Comparison of ENCODE assay signal across 16 cellular contexts in the genomic region with DNA sequence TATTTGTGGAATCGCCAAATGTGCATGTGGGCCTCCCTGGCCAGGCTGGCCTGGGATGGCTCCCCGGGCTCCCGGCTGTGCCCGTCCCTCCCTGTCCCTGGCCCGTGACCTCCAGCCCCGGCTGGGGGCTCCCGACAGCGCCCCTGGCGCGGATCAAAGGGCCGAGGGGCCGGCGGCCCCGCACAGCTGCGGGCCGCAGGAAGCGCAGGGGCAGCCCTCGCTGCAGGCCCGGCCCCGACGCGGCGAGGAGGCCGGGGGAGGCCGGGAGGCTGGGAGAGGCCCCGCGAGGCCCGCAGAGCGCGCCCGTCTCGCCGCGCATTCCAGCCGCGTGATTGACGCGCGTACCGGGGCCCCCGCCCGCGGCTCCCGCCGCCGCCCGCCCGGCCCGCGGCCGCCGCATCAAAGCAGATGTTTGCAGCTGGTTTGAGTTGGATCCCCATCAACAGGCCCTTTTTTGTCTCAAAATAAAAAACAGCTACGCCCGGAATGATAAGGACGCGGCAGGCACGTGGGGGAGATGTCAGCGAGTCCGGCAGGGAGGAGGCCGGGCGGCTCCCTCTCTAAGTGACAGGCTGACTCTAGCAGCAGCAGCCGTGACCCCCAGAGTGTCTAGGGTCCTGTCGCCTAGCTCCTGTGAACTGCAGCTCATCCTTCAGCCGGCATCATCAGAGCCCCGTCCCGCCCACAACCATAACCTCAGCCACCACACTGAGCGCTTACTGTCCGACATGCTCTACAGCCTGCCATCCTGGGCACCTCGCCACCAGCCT.
DNase-seq lines count a peak whose midpoint lies in the region; ATAC-seq and TF ChIP-seq lines count a peak whose summit lies in the region.
"Had no signal": no experiment of that assay in that cellular context is flagged by ENCODE, and none has a peak within 500 bp of the region (broad histone marks: within the 10 kb centered on the region; RNA-seq: fewer than 3 reads in every experiment).

No MANE protein-coding gene starts in this region.

- H3K4me1 ChIP-seq in right atrium auricular region, result peaks cover 0 to 6% of the 10 kb centered on the region in 2 donors
- H3K4me1 ChIP-seq in upper lobe of right lung, result no peaks in the 10 kb centered on the region

- DNase-seq in Right ventricle myocardium superior (no peak), right atrium auricular region (ENCODE audit: low spot score) (no peak), ecto neural progenitor cell (ENCODE audit: low spot score) (peak; percentile 70), left kidney (ENCODE audit: low read depth, low spot score) (peak; percentile 80), upper lobe of right lung (no peak), SHP77 treated with DMSO at 0.1 percent for 48 hours (lab: John Stamatoyannopoulos, UW) (no peak), NCI-H1105 treated with DMSO at 0.1 percent for 48 hours (lab: John Stamatoyannopoulos, UW) (no peak)
- DNase-seq in stimulated activated effector memory CD8-positive, alpha-beta T cell treated with anti-CD3 and anti-CD28 coated beads, Interleukin-12 subunit alpha, Interleukin-12 subunit beta, amount 100 ng/mL, for 72 hours (ENCODE audit: low spot score in 2 of 2), result no peak
- DNase-seq: activated CD4-positive, alpha-beta T cell treated with anti-CD3 and anti-CD28 coated beads, Interleukin-2, amount 50 U/mL, for 1 hour; brain microvascular endothelial cell; DMS79 treated with DMSO at 0.1 percent for 48 hours; GOT3; NCI-H526; T1000 had no signal

- no peak overlapping the region for H3K4me3 Mint-ChIP-seq in stimulated activated effector memory CD8-positive, alpha-beta T cell treated with anti-CD3 and anti-CD28 coated beads, Interleukin-12 subunit alpha, Interleukin-12 subunit beta, amount 100 ng/mL, for 72 hours

- no peaks in the 10 kb centered on the region for H3K36me3 ChIP-seq in right atrium auricular region
- no peaks in the 10 kb centered on the region for H3K36me3 ChIP-seq in upper lobe of right lung
- H3K36me3 ChIP-seq: brain microvascular endothelial cell had no signal

- no peaks in the 10 kb centered on the region for H3K36me3 Mint-ChIP-seq in stimulated activated effector memory CD8-positive, alpha-beta T cell treated with anti-CD3 and anti-CD28 coated beads, Interleukin-12 subunit alpha, Interleukin-12 subunit beta, amount 100 ng/mL, for 72 hours

- H3K9me3 ChIP-seq in right atrium auricular region (no peaks in the 10 kb centered on the region), upper lobe of right lung (no peaks in the 10 kb centered on the region)

- H3K4me1 Mint-ChIP-seq in stimulated activated effector memory CD8-positive, alpha-beta T cell treated with anti-CD3 and anti-CD28 coated beads, Interleukin-12 subunit alpha, Interleukin-12 subunit beta, amount 100 ng/mL, for 72 hours, result peaks cover 20% of the 10 kb centered on the region

- H3K4me3 ChIP-seq in right atrium auricular region (peak overlapping the region in 1 of 2 donors; percentile 37), upper lobe of right lung (no peak overlapping the region)
- H3K4me3 ChIP-seq: lung had no signal

- intact Hi-C loops in Right ventricle myocardium superior (cut with DNase I), result no loop called here
- intact Hi-C loops in upper lobe of right lung (cut with DNase I), result no loop called here

- H3K27ac ChIP-seq in right atrium auricular region (no peak overlapping the region), upper lobe of right lung (no peak overlapping the region)
- H3K27ac ChIP-seq: brain microvascular endothelial cell had no signal

- ATAC-seq in Right ventricle myocardium superior (ENCODE audit: poor library complexity) (peak; percentile 53), upper lobe of right lung (peak; percentile 34)
- no peak for ATAC-seq in stimulated activated effector memory CD8-positive, alpha-beta T cell treated with anti-CD3 and anti-CD28 coated beads, Interleukin-12 subunit alpha, Interleukin-12 subunit beta, amount 100 ng/mL, for 72 hours

- H3K9me3 Mint-ChIP-seq in stimulated activated effector memory CD8-positive, alpha-beta T cell treated with anti-CD3 and anti-CD28 coated beads, Interleukin-12 subunit alpha, Interleukin-12 subunit beta, amount 100 ng/mL, for 72 hours, result no peaks in the 10 kb centered on the region
- H3K9me3 Mint-ChIP-seq: activated T-helper 2 cell treated with anti-CD3 and anti-CD28 coated beads, Interferon-gamma antibody, Interleukin-2, Interleukin-4, amounts not matched to agents 10 μg/mL and 5 μg/mL and 100 μg/mL, durations not matched to agents 14 hours and 24 hours and 36 hours had no signal

- TF ChIP-seq CTCF in right atrium auricular region (IDR thresholded peaks at IDR 0.05) (no peak), upper lobe of right lung (IDR thresholded peaks at IDR 0.05) (no peak)

- H3K27me3 ChIP-seq in right atrium auricular region (peaks cover 0 to 5% of the 10 kb centered on the region in 2 donors), upper lobe of right lung (peaks cover 67% of the 10 kb centered on the region)

- H3K27ac Mint-ChIP-seq in stimulated activated effector memory CD8-positive, alpha-beta T cell treated with anti-CD3 and anti-CD28 coated beads, Interleukin-12 subunit alpha, Interleukin-12 subunit beta, amount 100 ng/mL, for 72 hours, result no peak overlapping the region
- H3K27ac Mint-ChIP-seq: activated T-helper 2 cell treated with anti-CD3 and anti-CD28 coated beads, Interferon-gamma antibody, Interleukin-2, Interleukin-4, amounts not matched to agents 10 μg/mL and 5 μg/mL and 100 μg/mL, durations not matched to agents 14 hours and 24 hours and 36 hours had no signal

Comparison
In these comparisons a context has a peak if more than half of its experiments do, and no peak if none do; other contexts are left out.
1. DNase-seq: peak in ecto neural progenitor cell (single experiment) and left kidney (single experiment); none in Right ventricle myocardium superior (single experiment), right atrium auricular region (single experiment), upper lobe of right lung (single experiment), stimulated activated effector memory CD8-positive, alpha-beta T cell treated with anti-CD3 and anti-CD28 coated beads, Interleukin-12 subunit alpha, Interleukin-12 subunit beta, amount 100 ng/mL, for 72 hours (0 of 2), SHP77 treated with DMSO at 0.1 percent for 48 hours (single experiment) and NCI-H1105 treated with DMSO at 0.1 percent for 48 hours (single experiment).